Comparison of ENCODE assay signal across 11 cellular contexts in genomic region chr11:7638710-7639642, GRCh38. TPM values are rescaled to one million over a fixed set of nuclear protein-coding genes. Genes with fewer than 3 reads are reported as not detected.
DNase-seq lines count a peak whose midpoint lies in the region; ATAC-seq and TF ChIP-seq lines count a peak whose summit lies in the region.
"Had no signal": no experiment of that assay in that cellular context is flagged by ENCODE, and none has a peak within 500 bp of the region (broad histone marks: within the 10 kb centered on the region; RNA-seq: fewer than 3 reads in every experiment).

No MANE protein-coding gene starts in this region.

- peak overlapping the region; percentile 99 for H3K27ac ChIP-seq in VCaP

- peaks cover 86% of the 10 kb centered on the region for H3K36me3 Mint-ChIP-seq in stimulated activated memory B cell treated with anti-CD40 and anti-IgM and Interleukin-4, amounts not matched to agents 10 μg/mL and 1 μg/mL and 100 μg/mL, for 72 hours

- H3K4me3 ChIP-seq in MG63, result no peak overlapping the region
- H3K4me3 ChIP-seq: adrenal gland had no signal

- H3K27me3 Mint-ChIP-seq in stimulated activated memory B cell treated with anti-CD40 and anti-IgM and Interleukin-4, amounts not matched to agents 10 μg/mL and 1 μg/mL and 100 μg/mL, for 72 hours, result no peaks in the 10 kb centered on the region
- H3K27me3 Mint-ChIP-seq: activated CD4-positive, alpha-beta T cell treated with anti-CD3 and anti-CD28 coated beads, Interleukin-2, amount 10 ng/mL, durations not matched to agents 7 days and 5 days had no signal

- H3K9me3 ChIP-seq in MG63, result no peaks in the 10 kb centered on the region
- H3K9me3 ChIP-seq: adrenal gland had no signal

- peaks cover 21% of the 10 kb centered on the region for H3K4me1 Mint-ChIP-seq in stimulated activated memory B cell treated with anti-CD40 and anti-IgM and Interleukin-4, amounts not matched to agents 10 μg/mL and 1 μg/mL and 100 μg/mL, for 72 hours
- H3K4me1 Mint-ChIP-seq: activated CD4-positive, alpha-beta T cell treated with anti-CD3 and anti-CD28 coated beads, Interleukin-2, amount 10 ng/mL, durations not matched to agents 7 days and 5 days had no signal

- no peak for TF ChIP-seq CTCF in VCaP (conservative IDR thresholded peaks at IDR 0.05)

- H3K9me3 Mint-ChIP-seq in stimulated activated memory B cell treated with anti-CD40 and anti-IgM and Interleukin-4, amounts not matched to agents 10 μg/mL and 1 μg/mL and 100 μg/mL, for 72 hours, result no peaks in the 10 kb centered on the region
- H3K9me3 Mint-ChIP-seq: activated CD4-positive, alpha-beta T cell treated with anti-CD3 and anti-CD28 coated beads, Interleukin-2, amount 10 ng/mL, durations not matched to agents 7 days and 5 days had no signal

- no peaks in the 10 kb centered on the region for H3K27me3 ChIP-seq in MG63
- H3K27me3 ChIP-seq: adrenal gland had no signal

- H3K27ac Mint-ChIP-seq in stimulated activated memory B cell treated with anti-CD40 and anti-IgM and Interleukin-4, amounts not matched to agents 10 μg/mL and 1 μg/mL and 100 μg/mL, for 72 hours, result peak overlapping the region; percentile 68
- H3K27ac Mint-ChIP-seq: activated CD4-positive, alpha-beta T cell treated with anti-CD3 and anti-CD28 coated beads, Interleukin-2, amount 10 ng/mL, durations not matched to agents 7 days and 5 days had no signal

- H3K4me3 Mint-ChIP-seq in stimulated activated memory B cell treated with anti-CD40 and anti-IgM and Interleukin-4, amounts not matched to agents 10 μg/mL and 1 μg/mL and 100 μg/mL, for 72 hours, result no peak overlapping the region
- H3K4me3 Mint-ChIP-seq: activated CD4-positive, alpha-beta T cell treated with anti-CD3 and anti-CD28 coated beads, Interleukin-2, amount 10 ng/mL, durations not matched to agents 7 days and 5 days had no signal

- ATAC-seq in GM19043 (IDR thresholded peaks at IDR 0.05; ENCODE audit: low read depth, unreplicated experiment) (peak; percentile 64), HG02759 (IDR thresholded peaks at IDR 0.05; ENCODE audit: unreplicated experiment) (peak; percentile 73)
- ATAC-seq in stimulated activated memory B cell treated with anti-CD40 and anti-IgM and Interleukin-4, amounts not matched to agents 10 μg/mL and 1 μg/mL and 100 μg/mL, for 72 hours, result peak; percentile 76

- H3K36me3 ChIP-seq in MG63, result no peaks in the 10 kb centered on the region

- DNase-seq in effector CD8-positive, alpha-beta T cell (lab: John Stamatoyannopoulos, UW), result no peak
- DNase-seq in NCI-H146 (lab: John Stamatoyannopoulos, UW), result no peak
- no peak for DNase-seq in MG63
- DNase-seq in foreskin melanocyte, result no peak
- DNase-seq: activated CD4-positive, alpha-beta T cell treated with anti-CD3 and anti-CD28 coated beads, Interleukin-2, amount 10 ng/mL, durations not matched to agents 7 days and 5 days; NCI-H187 treated with DMSO at 0.1 percent for 48 hours had no signal

RNA-seq across cellular contexts. Expression of gene CYB5R2, which starts 34.3 kb away (rescaled TPM):
- total RNA-seq in MG63 (2014; rRNA removed; shearing (Covaris generic); ENCODE audit: low replicate concordance), result 20.2 and 21.9 TPM in 2 replicates
